1 cellular context compared by ENCODE assay signal in the genomic region with DNA sequence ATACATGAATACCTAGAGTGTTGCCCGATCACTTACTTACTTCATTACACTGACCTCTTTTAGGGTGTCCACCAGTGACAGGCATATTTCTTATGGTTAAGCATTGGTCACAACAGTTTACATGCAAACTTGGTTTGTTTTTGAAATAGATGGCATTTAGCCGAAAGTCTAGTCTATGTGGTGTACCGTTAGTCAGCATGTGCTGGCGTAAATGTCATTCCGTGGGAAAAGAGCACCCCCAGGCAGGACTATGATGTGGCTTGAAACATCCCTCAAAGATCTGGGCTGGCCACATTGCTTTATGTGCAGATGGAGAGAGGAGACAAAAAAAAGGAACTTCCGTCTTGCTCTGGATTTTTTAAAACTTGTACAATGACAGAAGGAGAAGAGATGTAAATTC.
TF ChIP-seq lines count a peak whose summit lies in the region.

No MANE protein-coding gene starts in this region.

TF ChIP-seq in K562, 482 proteins besides CTCF, POLR2A, EP300 and RAD21 (continued from another document):
- TF ChIP-seq, protein P1, sequence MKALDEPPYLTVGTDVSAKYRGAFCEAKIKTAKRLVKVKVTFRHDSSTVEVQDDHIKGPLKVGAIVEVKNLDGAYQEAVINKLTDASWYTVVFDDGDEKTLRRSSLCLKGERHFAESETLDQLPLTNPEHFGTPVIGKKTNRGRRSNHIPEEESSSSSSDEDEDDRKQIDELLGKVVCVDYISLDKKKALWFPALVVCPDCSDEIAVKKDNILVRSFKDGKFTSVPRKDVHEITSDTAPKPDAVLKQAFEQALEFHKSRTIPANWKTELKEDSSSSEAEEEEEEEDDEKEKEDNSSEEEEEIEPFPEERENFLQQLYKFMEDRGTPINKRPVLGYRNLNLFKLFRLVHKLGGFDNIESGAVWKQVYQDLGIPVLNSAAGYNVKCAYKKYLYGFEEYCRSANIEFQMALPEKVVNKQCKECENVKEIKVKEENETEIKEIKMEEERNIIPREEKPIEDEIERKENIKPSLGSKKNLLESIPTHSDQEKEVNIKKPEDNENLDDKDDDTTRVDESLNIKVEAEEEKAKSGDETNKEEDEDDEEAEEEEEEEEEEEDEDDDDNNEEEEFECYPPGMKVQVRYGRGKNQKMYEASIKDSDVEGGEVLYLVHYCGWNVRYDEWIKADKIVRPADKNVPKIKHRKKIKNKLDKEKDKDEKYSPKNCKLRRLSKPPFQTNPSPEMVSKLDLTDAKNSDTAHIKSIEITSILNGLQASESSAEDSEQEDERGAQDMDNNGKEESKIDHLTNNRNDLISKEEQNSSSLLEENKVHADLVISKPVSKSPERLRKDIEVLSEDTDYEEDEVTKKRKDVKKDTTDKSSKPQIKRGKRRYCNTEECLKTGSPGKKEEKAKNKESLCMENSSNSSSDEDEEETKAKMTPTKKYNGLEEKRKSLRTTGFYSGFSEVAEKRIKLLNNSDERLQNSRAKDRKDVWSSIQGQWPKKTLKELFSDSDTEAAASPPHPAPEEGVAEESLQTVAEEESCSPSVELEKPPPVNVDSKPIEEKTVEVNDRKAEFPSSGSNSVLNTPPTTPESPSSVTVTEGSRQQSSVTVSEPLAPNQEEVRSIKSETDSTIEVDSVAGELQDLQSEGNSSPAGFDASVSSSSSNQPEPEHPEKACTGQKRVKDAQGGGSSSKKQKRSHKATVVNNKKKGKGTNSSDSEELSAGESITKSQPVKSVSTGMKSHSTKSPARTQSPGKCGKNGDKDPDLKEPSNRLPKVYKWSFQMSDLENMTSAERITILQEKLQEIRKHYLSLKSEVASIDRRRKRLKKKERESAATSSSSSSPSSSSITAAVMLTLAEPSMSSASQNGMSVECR (CRISPR knock-in tag; IDR thresholded peaks at IDR 0.05) = no peak
- TF ChIP-seq CXXC5 (CRISPR knock-in tag; IDR thresholded peaks at IDR 0.05) (no peak), MTA3 (IDR thresholded peaks at IDR 0.05; ENCODE audit: borderline replicate concordance) (no peak), SMARCB1 (IDR thresholded peaks at IDR 0.05; ENCODE audit: insufficient read length, low read depth) (no peak), ZNF24 (IDR thresholded peaks at IDR 0.05) (no peak), TAF9B (IDR thresholded peaks at IDR 0.05; ENCODE audit: partially characterized antibody) (no peak), TEAD2 (tag; IDR thresholded peaks at IDR 0.05) (no peak), ZNF282 (CRISPR knock-in tag; IDR thresholded peaks at IDR 0.05) (no peak)
- TF ChIP-seq, protein P2, sequence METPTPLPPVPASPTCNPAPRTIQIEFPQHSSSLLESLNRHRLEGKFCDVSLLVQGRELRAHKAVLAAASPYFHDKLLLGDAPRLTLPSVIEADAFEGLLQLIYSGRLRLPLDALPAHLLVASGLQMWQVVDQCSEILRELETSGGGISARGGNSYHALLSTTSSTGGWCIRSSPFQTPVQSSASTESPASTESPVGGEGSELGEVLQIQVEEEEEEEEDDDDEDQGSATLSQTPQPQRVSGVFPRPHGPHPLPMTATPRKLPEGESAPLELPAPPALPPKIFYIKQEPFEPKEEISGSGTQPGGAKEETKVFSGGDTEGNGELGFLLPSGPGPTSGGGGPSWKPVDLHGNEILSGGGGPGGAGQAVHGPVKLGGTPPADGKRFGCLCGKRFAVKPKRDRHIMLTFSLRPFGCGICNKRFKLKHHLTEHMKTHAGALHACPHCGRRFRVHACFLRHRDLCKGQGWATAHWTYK (CRISPR knock-in tag; IDR thresholded peaks at IDR 0.05) = no peak
TF ChIP-seq in K562: peak in this region for 0.
